8 cellular contexts compared by ENCODE assay signal in genomic region chrX:46544527-46544926, GRCh38. TPM values are rescaled to one million over a fixed set of nuclear protein-coding genes. Genes with fewer than 3 reads are reported as not detected.
DNase-seq lines count a peak whose midpoint lies in the region; ATAC-seq and TF ChIP-seq lines count a peak whose summit lies in the region.
"Not testable (repeated sequence)": the region's sequence is repeated elsewhere in the genome, so short reads cannot be mapped to it uniquely, and the experiment has no call there.

No MANE protein-coding gene starts in this region.

- not testable (repeated sequence) for H3K9me3 Mint-ChIP-seq in activated naive CD4-positive, alpha-beta T cell treated with anti-CD3 and anti-CD28 coated beads for 36 hours; natural killer cell; stimulated activated memory B cell treated with anti-CD40 and anti-IgM and Interleukin-4, amounts not matched to agents 10 μg/mL and 1 μg/mL and 100 μg/mL, for 72 hours

- WGBS in right cardiac atrium = 37% methylated on average over 7 of the region's 7 CpGs

- peak overlapping the region; percentile 98 for H3K27ac Mint-ChIP-seq in activated naive CD4-positive, alpha-beta T cell treated with anti-CD3 and anti-CD28 coated beads for 36 hours
- peak overlapping the region; percentile 94 to 97 for H3K27ac Mint-ChIP-seq in natural killer cell
- peak overlapping the region; percentile 90 for H3K27ac Mint-ChIP-seq in stimulated activated memory B cell treated with anti-CD40 and anti-IgM and Interleukin-4, amounts not matched to agents 10 μg/mL and 1 μg/mL and 100 μg/mL, for 72 hours

- ATAC-seq in Panc1; right cardiac atrium; natural killer cell; stimulated activated memory B cell treated with anti-CD40 and anti-IgM and Interleukin-4, amounts not matched to agents 10 μg/mL and 1 μg/mL and 100 μg/mL, for 72 hours: not testable (repeated sequence)

- DNase-seq in AG04450 (ENCODE audit: low read depth, low spot score); HAP-1 (ENCODE audit: low spot score in 2 of 2); Panc1 (ENCODE audit: low read depth, low spot score); dorsolateral prefrontal cortex; right cardiac atrium; natural killer cell: not testable (repeated sequence)
- DNase-seq in activated naive CD4-positive, alpha-beta T cell treated with anti-CD3 and anti-CD28 coated beads for 36 hours = peak; percentile 30

- peaks cover 44% of the 10 kb centered on the region for H3K36me3 ChIP-seq in HAP-1 (replicated peaks)
- not testable (repeated sequence) for H3K36me3 ChIP-seq in Panc1 (ENCODE audit: control insufficient read depth, insufficient read depth, low read length)

- H3K27me3 Mint-ChIP-seq in activated naive CD4-positive, alpha-beta T cell treated with anti-CD3 and anti-CD28 coated beads for 36 hours (ENCODE audit: low read depth); natural killer cell (ENCODE audit: low read depth in 2 of 2); stimulated activated memory B cell treated with anti-CD40 and anti-IgM and Interleukin-4, amounts not matched to agents 10 μg/mL and 1 μg/mL and 100 μg/mL, for 72 hours: not testable (repeated sequence)

- H3K4me3 Mint-ChIP-seq in activated naive CD4-positive, alpha-beta T cell treated with anti-CD3 and anti-CD28 coated beads for 36 hours = peak overlapping the region; percentile 95
- H3K4me3 Mint-ChIP-seq in natural killer cell = peak overlapping the region; percentile 92
- peak overlapping the region; percentile 96 for H3K4me3 Mint-ChIP-seq in stimulated activated memory B cell treated with anti-CD40 and anti-IgM and Interleukin-4, amounts not matched to agents 10 μg/mL and 1 μg/mL and 100 μg/mL, for 72 hours

- POLR2A ChIA-PET in AG04450 (lab: Yijun Ruan, JAX); Panc1 (lab: Charles Lee): not testable (repeated sequence)

- in situ Hi-C loops in HAP-1 (cut with MboI; ENCODE audit: low sequenced_read_pairs); Panc1 (cut with HindIII; ENCODE audit: low pct_unique_long_range_greater_than_20kb, low sequenced_read_pairs): not testable (repeated sequence)

- not testable (repeated sequence) for H3K9me3 ChIP-seq in AG04450 (ENCODE audit: control insufficient read depth, insufficient read depth, low read length); HAP-1; Panc1 (ENCODE audit: control insufficient read depth, insufficient read depth, low read depth, low read length); right cardiac atrium (ENCODE audit: control insufficient read depth, low read length)

- H3K27ac ChIP-seq in AG04450 (ENCODE audit: low read depth, low read length) (peak overlapping the region; percentile 89), Panc1 (ENCODE audit: low read length) (peak overlapping the region; percentile 95), dorsolateral prefrontal cortex (peak overlapping the region in 29 of 59 donors; percentile 0 to 85 (median 64))
- H3K27ac ChIP-seq in right cardiac atrium (ENCODE audit: low read length) = not testable (repeated sequence)

- peaks cover 28% of the 10 kb centered on the region for H3K4me1 Mint-ChIP-seq in activated naive CD4-positive, alpha-beta T cell treated with anti-CD3 and anti-CD28 coated beads for 36 hours (ENCODE audit: low read depth)
- H3K4me1 Mint-ChIP-seq in natural killer cell = peaks cover 21 to 25% of the 10 kb centered on the region in 2 donors
- peaks cover 15% of the 10 kb centered on the region for H3K4me1 Mint-ChIP-seq in stimulated activated memory B cell treated with anti-CD40 and anti-IgM and Interleukin-4, amounts not matched to agents 10 μg/mL and 1 μg/mL and 100 μg/mL, for 72 hours

- H3K27me3 ChIP-seq in AG04450 (ENCODE audit: control insufficient read depth, insufficient read depth, low read length); HAP-1 (ENCODE audit: low read depth); Panc1 (ENCODE audit: control insufficient read depth, insufficient read depth, low read length); right cardiac atrium (ENCODE audit: control insufficient read depth, insufficient read depth): not testable (repeated sequence)
- H3K27me3 ChIP-seq in dorsolateral prefrontal cortex = peaks cover 0 to 39% (median 4%) of the 10 kb centered on the region in 45 donors

- not testable (repeated sequence) for TF ChIP-seq CTCF in AG04450 (IDR thresholded peaks at IDR 0.05; ENCODE audit: low read depth, low read length); Panc1 (IDR thresholded peaks at IDR 0.05); dorsolateral prefrontal cortex (IDR thresholded peaks at IDR 0.05 in 54 of 56, conservative IDR thresholded peaks at IDR 0.05 in 2 of 56; ENCODE audit: low read depth in 1 of 56, partially characterized antibody in 56 of 56); natural killer cell (IDR thresholded peaks at IDR 0.05)

- H3K36me3 Mint-ChIP-seq in activated naive CD4-positive, alpha-beta T cell treated with anti-CD3 and anti-CD28 coated beads for 36 hours (ENCODE audit: low read depth); natural killer cell; stimulated activated memory B cell treated with anti-CD40 and anti-IgM and Interleukin-4, amounts not matched to agents 10 μg/mL and 1 μg/mL and 100 μg/mL, for 72 hours: not testable (repeated sequence)

- CTCF ChIA-PET in AG04450 (lab: Charles Lee); Panc1 (lab: Charles Lee); activated naive CD4-positive, alpha-beta T cell treated with anti-CD3 and anti-CD28 coated beads for 36 hours (lab: Charles Lee): not testable (repeated sequence)

- not testable (repeated sequence) for BruUV-seq in Panc1 (replicated peaks; lab: Mats Ljungman, UMichigan)

- intact Hi-C loops in Panc1 (cut with micrococcal nuclease; ENCODE audit: unreplicated experiment); activated naive CD4-positive, alpha-beta T cell treated with anti-CD3 and anti-CD28 coated beads for 36 hours (cut with micrococcal nuclease); right cardiac atrium (cut with DNase I): not testable (repeated sequence)
- intact Hi-C loops in dorsolateral prefrontal cortex (cut with DNase I) (loop anchor here in 1 of 2 donors (10.0 kb wide), 1 partner anchor 60 kb away; no protein-coding TSS in a partner anchor), natural killer cell (cut with micrococcal nuclease) (loop anchor here (10.0 kb wide), 2 partner anchors 140 to 780 kb away; no protein-coding TSS in a partner anchor)

- H3K4me3 ChIP-seq in AG04450 (ENCODE audit: low read depth, low read length) (peak overlapping the region; percentile 77), HAP-1 (peak overlapping the region; percentile 98), Panc1 (ENCODE audit: low read depth in 2 of 2, low read length in 2 of 2) (peak overlapping the region; percentile 96 to 99), dorsolateral prefrontal cortex (peak overlapping the region; percentile 35 to 87 (median 74)), right cardiac atrium (ENCODE audit: low read length) (peak overlapping the region; percentile 93)

- peaks cover 20% of the 10 kb centered on the region for H3K4me1 ChIP-seq in HAP-1
- H3K4me1 ChIP-seq in Panc1 (ENCODE audit: control insufficient read depth, insufficient read depth, low read length) = peaks cover 24% of the 10 kb centered on the region
- H3K4me1 ChIP-seq in right cardiac atrium (ENCODE audit: control insufficient read depth, insufficient read depth, low read length) = not testable (repeated sequence)

RNA-seq across cellular contexts. Expression of gene ZNF674, which starts 0.7 kb away (rescaled TPM):
- polyA plus RNA-seq in AG04450 (2011; rRNA removed) = 4.0 and 4.1 TPM in 2 replicates
- polyA minus RNA-seq in AG04450 (2011; rRNA and poly(A)+ RNA removed) = 12.9 and 14.0 TPM in 2 replicates
- 7.2 TPM for total RNA-seq in Panc1 (2021; ENCODE audit: unreplicated experiment)
- polyA plus RNA-seq in Panc1 (2012; ENCODE audit: insufficient read length) = 2.8 TPM
- total RNA-seq in activated naive CD4-positive, alpha-beta T cell treated with anti-CD3 and anti-CD28 coated beads for 36 hours = 1 to 10 TPM in 1 of 2 experiments, under 1 TPM in 1; 0.94 to 1.9 TPM
- 10 to 100 TPM in 72 of 120 experiments, 1 to 10 TPM in 48; 5.4 to 16.7 (median 10.6) TPM for total RNA-seq in dorsolateral prefrontal cortex
- 1 to 10 TPM; 2.7 to 3.2 (median 3.0) TPM for total RNA-seq in right cardiac atrium
- 1.4 TPM for polyA plus RNA-seq in right cardiac atrium
- total RNA-seq in natural killer cell = 1 to 10 TPM; 2.5 to 5.3 (median 3.4) TPM

RNA-seq across cellular contexts. Expression of gene CHST7, which starts 29.0 kb away (rescaled TPM):
- 2.1 and 2.3 TPM in 2 replicates for polyA plus RNA-seq in AG04450 (2011; rRNA removed)
- 0.97 and 1.3 TPM in 2 replicates for polyA minus RNA-seq in AG04450 (2011; rRNA and poly(A)+ RNA removed)
- 6.1 TPM for total RNA-seq in Panc1 (2021; ENCODE audit: unreplicated experiment)
- polyA plus RNA-seq in Panc1 (2012; ENCODE audit: insufficient read length) = 9.9 TPM
- total RNA-seq in activated naive CD4-positive, alpha-beta T cell treated with anti-CD3 and anti-CD28 coated beads for 36 hours = under 1 TPM; 0.79 to 0.99 TPM
- total RNA-seq in dorsolateral prefrontal cortex = 10 to 100 TPM in 30 of 120 experiments, 1 to 10 TPM in 90; 2.3 to 27.4 (median 8.2) TPM
- total RNA-seq in right cardiac atrium = 10 to 100 TPM; 12.8 to 41.5 (median 16.2) TPM
- polyA plus RNA-seq in right cardiac atrium = 10.6 TPM
- total RNA-seq in natural killer cell = 10 to 100 TPM in 2 of 3 donors, 1 to 10 TPM in 1; 8.7 to 15.9 (median 11.8) TPM
